In genomic region chr4:94976371-94977011, GRCh38 we compare ENCODE assay signal across 16 cellular contexts.
DNase-seq lines count a peak whose midpoint lies in the region; ATAC-seq and FAIRE-seq lines count a peak whose summit lies in the region.
"Had no signal": no experiment of that assay in that cellular context is flagged by ENCODE, and none has a peak within 500 bp of the region (broad histone marks: within the 10 kb centered on the region; RNA-seq: fewer than 3 reads in every experiment).

No MANE protein-coding gene starts in this region.

- H3K9me3 ChIP-seq in GM23248 (ENCODE audit: low read depth), result no peaks in the 10 kb centered on the region
- H3K9me3 ChIP-seq: SJSA1 had no signal

- no peaks in the 10 kb centered on the region for H3K27me3 ChIP-seq in GM23248 (replicated peaks; ENCODE audit: insufficient read depth)

- H3K36me3 ChIP-seq in GM23248 (ENCODE audit: low read depth), result no peaks in the 10 kb centered on the region
- H3K36me3 ChIP-seq: SJSA1, WERI-Rb-1 had no signal

- no peaks in the 10 kb centered on the region for H3K79me2 ChIP-seq in GM23248 (ENCODE audit: insufficient read depth)

- H4K20me1 ChIP-seq in GM23248 (ENCODE audit: insufficient read depth), result no peaks in the 10 kb centered on the region

- intact Hi-C loops in cardiac septum (cut with DNase I), result no loop called here

- FAIRE-seq in RCC 7860 (lab: Jason Lieb, UNC), result peak; percentile 10

- no peaks in the 10 kb centered on the region for H3K9me2 ChIP-seq in GM23248 (ENCODE audit: insufficient read depth)

- WGBS in GM23248 (ENCODE audit: low coverage in 1 of 2, low lambda C conversion rate in 2 of 2, missing lambda C conversion rate in 2 of 2), 2 experiments, result 3 to 4% methylated on average over 1 of the region's 1 CpG

- DNase-seq in GM23248 (peak; percentile 93), RCC 7860 (ENCODE audit: low spot score) (no peak), fibroblast of gingiva (ENCODE audit: low read depth) (peak; percentile 54), skeletal muscle cell (ENCODE audit: low read depth) (peak; percentile 93), cardiac septum (ENCODE audit: low spot score) (no peak)
- DNase-seq: dermis blood vessel endothelial cell; GF-D8; left colon; naive thymus-derived CD8-positive, alpha-beta T cell; NCI-H1694 treated with DMSO at 0.1 percent for 48 hours; right cardiac atrium; WERI-Rb-1 had no signal

- 0 out of 2 replicates have a peak overlapping the region, but pooled peaks have one; percentile 33 for H3K4me3 ChIP-seq in GM23248
- H3K4me3 ChIP-seq in skeletal muscle cell (ENCODE audit: low read depth, low read length), result no peak overlapping the region
- H3K4me3 ChIP-seq: SJSA1 had no signal

- H3K4me1 ChIP-seq in GM23248 (ENCODE audit: insufficient read depth), result peaks cover 21% of the 10 kb centered on the region
- H3K4me1 ChIP-seq: SJSA1 had no signal

- ATAC-seq in GM21619 (IDR thresholded peaks at IDR 0.05; ENCODE audit: unreplicated experiment) (no peak), GM21786 (IDR thresholded peaks at IDR 0.05; ENCODE audit: unreplicated experiment) (no peak), HG03095 (IDR thresholded peaks at IDR 0.05; ENCODE audit: unreplicated experiment) (no peak)
- ATAC-seq: left colon; naive thymus-derived CD8-positive, alpha-beta T cell; right cardiac atrium had no signal

- in situ Hi-C loops in GM23248 (cut with MboI), result no loop called here

- H3K4me2 ChIP-seq in GM23248 (ENCODE audit: unreplicated experiment), result peak overlapping the region; percentile 29

- no peak overlapping the region for H3K9ac ChIP-seq in GM23248

- H3F3A ChIP-seq in GM23248 (ENCODE audit: insufficient read depth), result peaks cover 16% of the 10 kb centered on the region; the same call in 1 of the 2 replicates

- no peak overlapping the region for H2AFZ ChIP-seq in GM23248

- H3K27ac ChIP-seq in GM23248, result peak overlapping the region; percentile 37; the same call in 1 of the 2 replicates
- H3K27ac ChIP-seq: SJSA1, WERI-Rb-1 had no signal

Comparison
In these comparisons a context has a peak if more than half of its experiments do, and no peak if none do; other contexts are left out.
1. DNase-seq: peak in GM23248 (single experiment), fibroblast of gingiva (single experiment) and skeletal muscle cell (single experiment); none in RCC 7860 (single experiment) and cardiac septum (single experiment).